ENCODE assay signal across 29 cellular contexts in genomic region chr15:89072277-89072869, GRCh38.
"Had no signal": no experiment of that assay in that cellular context is flagged by ENCODE, and none has a peak within 500 bp of the region (broad histone marks: within the 10 kb centered on the region; RNA-seq: fewer than 3 reads in every experiment).

No MANE protein-coding gene starts in this region.

- H3K36me3 ChIP-seq: adrenal gland, breast epithelium, MG63 had no signal

- H3K4me2 ChIP-seq: PC-9 had no signal

- H3K4me3 Mint-ChIP-seq: activated CD4-positive, alpha-beta memory T cell treated with anti-CD3 and anti-CD28 coated beads for 36 hours; activated CD4-positive, alpha-beta T cell treated with anti-CD3 and anti-CD28 coated beads for 36 hours; activated CD4-positive, alpha-beta T cell treated with anti-CD3 and anti-CD28 coated beads, Interleukin-2, amount 10 ng/mL, durations not matched to agents 7 days and 5 days; activated naive CD4-positive, alpha-beta T cell treated with anti-CD3 and anti-CD28 coated beads for 36 hours; activated T-cell treated with anti-CD3 and anti-CD28 coated beads, Interleukin-2, amount 50 U/mL, for 4 hours; activated T-helper 1 cell treated with anti-CD3 and anti-CD28 coated beads, Interleukin-12 subunit alpha, Interleukin-12 subunit beta, Interleukin-2, Interleukin-4 antibody, amounts not matched to agents 30 ng/mL and 10 ng/mL and 1 ng/mL, durations not matched to agents 14 hours and 24 hours and 36 hours; T-helper 1 cell treated with Interleukin-12 subunit alpha and Interleukin-12 subunit beta and Interleukin-4 antibody, amounts not matched to agents 30 μg/mL and 1 μg/mL, for 36 hours; T-helper 2 cell treated with Interferon-gamma antibody and Interleukin-4, amounts not matched to agents 5 μg/mL and 100 μg/mL, for 36 hours; WTC11 had no signal

- H3K9me3 ChIP-seq: adrenal gland had no signal

- FAIRE-seq: astrocyte, RCC 7860 had no signal

- H3K27me3 ChIP-seq: adrenal gland, body of pancreas, breast epithelium, MG63 had no signal

- H2AFZ ChIP-seq: PC-9 had no signal

- H3K4me1 ChIP-seq: adrenal gland, body of pancreas had no signal

- H3K4me3 ChIP-seq: adrenal gland, body of pancreas, breast epithelium, MG63, PC-9 had no signal

- H3K27ac Mint-ChIP-seq: activated CD4-positive, alpha-beta memory T cell treated with anti-CD3 and anti-CD28 coated beads for 36 hours; activated CD4-positive, alpha-beta T cell treated with anti-CD3 and anti-CD28 coated beads for 36 hours; activated CD4-positive, alpha-beta T cell treated with anti-CD3 and anti-CD28 coated beads, Interleukin-2, amount 10 ng/mL, durations not matched to agents 7 days and 5 days; activated naive CD4-positive, alpha-beta T cell treated with anti-CD3 and anti-CD28 coated beads for 36 hours; activated naive CD4-positive, alpha-beta T cell treated with anti-CD3 and anti-CD28 coated beads, Interleukin-2, amount 50 U/mL, for 72 hours; activated T-helper 1 cell treated with anti-CD3 and anti-CD28 coated beads, Interleukin-12 subunit alpha, Interleukin-12 subunit beta, Interleukin-2, Interleukin-4 antibody, amounts not matched to agents 30 ng/mL and 10 ng/mL and 1 ng/mL, durations not matched to agents 14 hours and 24 hours and 36 hours; T-helper 1 cell treated with Interleukin-12 subunit alpha and Interleukin-12 subunit beta and Interleukin-4 antibody, amounts not matched to agents 30 μg/mL and 1 μg/mL, for 36 hours; T-helper 2 cell treated with Interferon-gamma antibody and Interleukin-4, amounts not matched to agents 5 μg/mL and 100 μg/mL, for 36 hours; WTC11 had no signal

- H3K4me1 Mint-ChIP-seq: WTC11 had no signal

- ATAC-seq: activated CD4-positive, alpha-beta T cell treated with anti-CD3 and anti-CD28 coated beads for 36 hours; activated CD4-positive, CD25-positive, alpha-beta regulatory T cell treated with anti-CD3 and anti-CD28 coated beads, Interleukin-2, amount 50 U/mL, for 24 hours; activated naive CD4-positive, alpha-beta T cell treated with anti-CD3 and anti-CD28 coated beads, Interleukin-2, amount 50 U/mL, for 72 hours; activated T-cell treated with anti-CD3 and anti-CD28 coated beads, Interleukin-2, amount 50 U/mL, for 4 hours; body of pancreas had no signal

- H3K27me3 Mint-ChIP-seq: activated CD4-positive, alpha-beta memory T cell treated with anti-CD3 and anti-CD28 coated beads for 36 hours had no signal

- H3K27ac ChIP-seq: adrenal gland, body of pancreas, breast epithelium, PC-9 had no signal

- DNase-seq: activated CD4-positive, alpha-beta memory T cell treated with anti-CD3 and anti-CD28 coated beads for 36 hours; activated CD4-positive, alpha-beta T cell treated with anti-CD3 and anti-CD28 coated beads for 36 hours; activated CD4-positive, alpha-beta T cell treated with anti-CD3 and anti-CD28 coated beads, Interleukin-2, amount 10 ng/mL, durations not matched to agents 7 days and 5 days; activated CD8-positive, alpha-beta memory T cell treated with anti-CD3 and anti-CD28 coated beads, Interleukin-2, amount 50 U/mL, for 4 hours; activated gamma-delta T cell treated with Interleukin-2 at 50 U/mL for 16 hours; activated naive CD4-positive, alpha-beta T cell treated with anti-CD3 and anti-CD28 coated beads for 36 hours; activated T-cell treated with anti-CD3 and anti-CD28 coated beads for 4 hours; activated T-cell treated with anti-CD3 and anti-CD28 coated beads, Interleukin-2, amount 50 U/mL, for 4 hours; body of pancreas; Kasumi-1; MG63; NCI-H1092; NCI-H1436 treated with DMSO at 0.1 percent for 48 hours; NCI-H1694 treated with DMSO at 0.1 percent for 48 hours; NCI-H2029; NCI-H345; NCI-H524 treated with DMSO at 0.1 percent for 48 hours; PC-9; Right ventricle myocardium superior had no signal
